9 cellular contexts compared by ENCODE assay signal in the genomic region with DNA sequence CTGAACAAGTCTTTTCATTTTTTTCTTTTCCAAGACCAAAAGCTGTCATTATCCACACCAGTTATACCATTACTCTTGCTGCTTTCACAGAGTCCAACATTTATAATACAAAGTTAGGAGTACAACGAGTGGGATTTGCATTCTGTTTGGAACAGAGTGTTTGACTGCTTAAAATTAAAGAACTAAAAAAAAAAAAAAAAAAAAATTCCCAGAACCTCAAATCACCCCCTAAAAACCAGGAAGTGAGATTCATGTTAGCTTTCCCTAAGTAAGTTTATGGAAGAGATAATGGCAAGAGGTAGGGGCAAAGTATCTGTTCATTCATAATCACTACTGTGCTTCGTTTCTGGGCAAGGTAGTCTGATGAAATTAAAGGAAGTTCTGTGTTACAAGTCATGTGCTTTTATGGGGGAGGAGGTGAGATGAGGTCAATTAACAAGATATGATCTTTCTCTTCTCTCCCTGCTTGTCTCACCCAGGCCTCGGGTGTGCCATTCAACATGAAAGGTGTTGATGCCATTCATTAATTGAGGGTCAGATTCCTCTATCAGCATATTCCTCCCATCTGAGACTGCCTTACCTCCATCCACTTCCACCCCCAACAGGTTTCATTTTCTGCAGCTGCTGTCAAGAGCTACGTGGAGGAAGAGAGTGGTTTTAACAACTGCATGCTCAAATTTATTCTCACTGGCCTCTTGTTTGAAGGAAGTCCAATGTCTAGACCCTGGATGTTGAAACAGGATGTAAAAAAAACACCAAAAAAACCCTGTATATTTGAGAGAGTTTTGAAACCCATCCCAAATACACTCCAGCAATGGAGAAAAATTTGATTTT. TPM values are rescaled to one million over a fixed set of nuclear protein-coding genes. Genes with fewer than 3 reads are reported as not detected.
DNase-seq lines count a peak whose midpoint lies in the region; ATAC-seq and TF ChIP-seq lines count a peak whose summit lies in the region.
"Had no signal": no experiment of that assay in that cellular context is flagged by ENCODE, and none has a peak within 500 bp of the region (broad histone marks: within the 10 kb centered on the region; RNA-seq: fewer than 3 reads in every experiment).

No MANE protein-coding gene starts in this region.

- H3K4me1 ChIP-seq in MM.1S (ENCODE audit: low read length) (peaks cover 53% of the 10 kb centered on the region), parathyroid adenoma (no peaks in the 10 kb centered on the region), neural progenitor cell (peaks cover 15% of the 10 kb centered on the region)

- H4K20me1 ChIP-seq in MM.1S (ENCODE audit: insufficient read depth, low read length): no peaks in the 10 kb centered on the region
- H4K20me1 ChIP-seq in neural progenitor cell (ENCODE audit: low read depth): no peaks in the 10 kb centered on the region

- no peaks in the 10 kb centered on the region for H3K27me3 Mint-ChIP-seq in activated T-helper 2 cell treated with anti-CD3 and anti-CD28 coated beads, Interferon-gamma antibody, Interleukin-2, Interleukin-4, amounts not matched to agents 10 μg/mL and 5 μg/mL and 100 μg/mL, durations not matched to agents 14 hours and 24 hours and 36 hours (ENCODE audit: low read depth)
- H3K27me3 Mint-ChIP-seq in neural progenitor cell (ENCODE audit: insufficient read depth, low read depth): peaks cover 4% of the 10 kb centered on the region

- H3K4me2 ChIP-seq in MM.1S (ENCODE audit: low read depth, low read length): peak overlapping the region; percentile 56
- H3K4me2 ChIP-seq in parathyroid adenoma (ENCODE audit: low read length): peak overlapping the region; percentile 29
- H3K4me2 ChIP-seq in neural progenitor cell: no peak overlapping the region

- no peaks in the 10 kb centered on the region for H3K36me3 Mint-ChIP-seq in activated T-helper 2 cell treated with anti-CD3 and anti-CD28 coated beads, Interferon-gamma antibody, Interleukin-2, Interleukin-4, amounts not matched to agents 10 μg/mL and 5 μg/mL and 100 μg/mL, durations not matched to agents 14 hours and 24 hours and 36 hours (ENCODE audit: low read depth)
- no peaks in the 10 kb centered on the region for H3K36me3 Mint-ChIP-seq in neural progenitor cell

- peaks cover 30% of the 10 kb centered on the region for H3K4me1 Mint-ChIP-seq in activated T-helper 2 cell treated with anti-CD3 and anti-CD28 coated beads, Interferon-gamma antibody, Interleukin-2, Interleukin-4, amounts not matched to agents 10 μg/mL and 5 μg/mL and 100 μg/mL, durations not matched to agents 14 hours and 24 hours and 36 hours (ENCODE audit: low read depth)
- H3K4me1 Mint-ChIP-seq in neural progenitor cell: peaks cover 11% of the 10 kb centered on the region

- TF ChIP-seq CTCF in MM.1S (IDR thresholded peaks at IDR 0.05; ENCODE audit: low read length): no peak
- no peak for TF ChIP-seq CTCF in parathyroid adenoma (IDR thresholded peaks at IDR 0.05)
- TF ChIP-seq CTCF in neural progenitor cell (IDR thresholded peaks at IDR 0.05): no peak

- H2AFZ ChIP-seq in MM.1S (ENCODE audit: low read length) (peak overlapping the region; percentile 33), parathyroid adenoma (peak overlapping the region; percentile 44), neural progenitor cell (replicated peaks) (no peak overlapping the region)

- no peaks in the 10 kb centered on the region for H3K9me2 ChIP-seq in MM.1S (replicated peaks; ENCODE audit: insufficient read depth, low read length)

- H3K36me3 ChIP-seq in MM.1S (replicated peaks; ENCODE audit: insufficient read depth, low read length): no peaks in the 10 kb centered on the region
- no peaks in the 10 kb centered on the region for H3K36me3 ChIP-seq in parathyroid adenoma (ENCODE audit: control insufficient read depth, insufficient read depth, low read length)
- no peaks in the 10 kb centered on the region for H3K36me3 ChIP-seq in neural progenitor cell

- H3K27ac Mint-ChIP-seq in activated T-helper 2 cell treated with anti-CD3 and anti-CD28 coated beads, Interferon-gamma antibody, Interleukin-2, Interleukin-4, amounts not matched to agents 10 μg/mL and 5 μg/mL and 100 μg/mL, durations not matched to agents 14 hours and 24 hours and 36 hours: peak overlapping the region; percentile 85
- H3K27ac Mint-ChIP-seq in neural progenitor cell: no peak overlapping the region

- H3F3A ChIP-seq in MM.1S (ENCODE audit: insufficient read depth, low read length): peaks cover 19% of the 10 kb centered on the region
- H3F3A ChIP-seq in neural progenitor cell (ENCODE audit: low read depth): no peaks in the 10 kb centered on the region

- H3K9ac ChIP-seq in MM.1S (ENCODE audit: low read length) (peak overlapping the region; percentile 39), parathyroid adenoma (no peak overlapping the region), neural progenitor cell (no peak overlapping the region)

- intact Hi-C loops in activated T-helper 2 cell treated with anti-CD3 and anti-CD28 coated beads, Interferon-gamma antibody, Interleukin-2, Interleukin-4, amounts not matched to agents 10 μg/mL and 5 μg/mL and 100 μg/mL, durations not matched to agents 14 hours and 24 hours and 36 hours (cut with micrococcal nuclease): no loop called here

- peak; percentile 73 for ATAC-seq in GM21786 (IDR thresholded peaks at IDR 0.05; ENCODE audit: unreplicated experiment)

- H3K4me3 ChIP-seq in MM.1S (ENCODE audit: low read length) (peak overlapping the region; percentile 34), parathyroid adenoma (ENCODE audit: low read depth, low read length) (no peak overlapping the region), neural progenitor cell (no peak overlapping the region)

- H3K9me3 ChIP-seq in MM.1S (replicated peaks; ENCODE audit: insufficient read depth, low read length): no peaks in the 10 kb centered on the region
- H3K9me3 ChIP-seq in parathyroid adenoma (ENCODE audit: control insufficient read depth, low read length): no peaks in the 10 kb centered on the region
- no peaks in the 10 kb centered on the region for H3K9me3 ChIP-seq in neural progenitor cell (ENCODE audit: low read depth)

- no peak overlapping the region for H3K4me3 Mint-ChIP-seq in activated T-helper 2 cell treated with anti-CD3 and anti-CD28 coated beads, Interferon-gamma antibody, Interleukin-2, Interleukin-4, amounts not matched to agents 10 μg/mL and 5 μg/mL and 100 μg/mL, durations not matched to agents 14 hours and 24 hours and 36 hours (ENCODE audit: low read depth)
- H3K4me3 Mint-ChIP-seq in neural progenitor cell: no peak overlapping the region

- H3K27ac ChIP-seq in MM.1S (ENCODE audit: low read length): peak overlapping the region; percentile 69
- no peak overlapping the region for H3K27ac ChIP-seq in parathyroid adenoma
- no peak overlapping the region for H3K27ac ChIP-seq in neural progenitor cell
- H3K27ac ChIP-seq: VCaP had no signal

- DNase-seq in NCI-H2227 (lab: John Stamatoyannopoulos, UW; ENCODE audit: unreplicated experiment) (peak; percentile 12), NCI-H2227 treated with DMSO at 0.1 percent for 48 hours (lab: John Stamatoyannopoulos, UW) (no peak), MM.1S (peak; percentile 85), NCI-H774 (lab: John Stamatoyannopoulos, UW) (no peak), neural progenitor cell (ENCODE audit: low spot score) (no peak)
- DNase-seq in activated T-helper 2 cell treated with anti-CD3 and anti-CD28 coated beads, Interferon-gamma antibody, Interleukin-2, Interleukin-4, amounts not matched to agents 10 μg/mL and 5 μg/mL and 100 μg/mL, durations not matched to agents 14 hours and 24 hours and 36 hours (ENCODE audit: low spot score): peak; percentile 31

- H3K9me3 Mint-ChIP-seq in activated T-helper 2 cell treated with anti-CD3 and anti-CD28 coated beads, Interferon-gamma antibody, Interleukin-2, Interleukin-4, amounts not matched to agents 10 μg/mL and 5 μg/mL and 100 μg/mL, durations not matched to agents 14 hours and 24 hours and 36 hours: no peaks in the 10 kb centered on the region
- H3K9me3 Mint-ChIP-seq in neural progenitor cell: no peaks in the 10 kb centered on the region

- no peaks in the 10 kb centered on the region for H3K27me3 ChIP-seq in MM.1S (replicated peaks; ENCODE audit: insufficient read depth, low read length)
- H3K27me3 ChIP-seq in parathyroid adenoma (ENCODE audit: control insufficient read depth, insufficient read depth, low read length): no peaks in the 10 kb centered on the region
- no peaks in the 10 kb centered on the region for H3K27me3 ChIP-seq in neural progenitor cell

- H3K79me2 ChIP-seq in MM.1S (ENCODE audit: low read length) (0 out of 2 replicates have a peak, but pooled peaks cover 19% of the 10 kb centered on the region), parathyroid adenoma (no peaks in the 10 kb centered on the region), neural progenitor cell (ENCODE audit: low read depth) (no peaks in the 10 kb centered on the region)

RNA-seq across cellular contexts. Expression of gene MARCHF3, which starts 58.1 kb away (rescaled TPM):
- 1.9 and 2.1 TPM in 2 replicates for total RNA-seq in activated T-helper 2 cell treated with anti-CD3 and anti-CD28 coated beads, Interferon-gamma antibody, Interleukin-2, Interleukin-4, amounts not matched to agents 10 μg/mL and 5 μg/mL and 100 μg/mL, durations not matched to agents 14 hours and 24 hours and 36 hours
- total RNA-seq in neural progenitor cell (ENCODE audit: low replicate concordance): 0.53 and 6.1 TPM in 2 replicates

Comparison
In these comparisons a context has a peak if more than half of its experiments do, and no peak if none do; other contexts are left out.
1. DNase-seq: peak in NCI-H2227 (single experiment), MM.1S (single experiment) and activated T-helper 2 cell treated with anti-CD3 and anti-CD28 coated beads, Interferon-gamma antibody, Interleukin-2, Interleukin-4, amounts not matched to agents 10 μg/mL and 5 μg/mL and 100 μg/mL, durations not matched to agents 14 hours and 24 hours and 36 hours (single experiment); none in NCI-H2227 treated with DMSO at 0.1 percent for 48 hours (single experiment), NCI-H774 (single experiment) and neural progenitor cell (single experiment).